3 cellular contexts compared by ENCODE assay signal in genomic region chr1:173171152-173171551, GRCh38.
TF ChIP-seq lines count a peak whose summit lies in the region.

No MANE protein-coding gene starts in this region.

TF ChIP-seq in HepG2, 621 proteins besides CTCF, POLR2A, EP300 and RAD21:
- no peak for TF ChIP-seq ZNF850 (CRISPR knock-in tag; conservative IDR thresholded peaks at IDR 0.05)
- 0 out of 2 replicates have a peak, but pooled peaks have one; percentile 50 for TF ChIP-seq ZNF160 (CRISPR knock-in tag; IDR thresholded peaks at IDR 0.05)

TF ChIP-seq in HEK293, 187 proteins besides CTCF, POLR2A, EP300 and RAD21:
- TF ChIP-seq ZNF354C (tag by site-specific recombination; IDR thresholded peaks at IDR 0.05; ENCODE audit: borderline replicate concordance, low read depth): no peak
- TF ChIP-seq SETDB1 (IDR thresholded peaks at IDR 0.05; ENCODE audit: insufficient read length, low read length): peak; percentile 56
- TF ChIP-seq ZNF26 (tag by site-specific recombination; IDR thresholded peaks at IDR 0.05): no peak

TF ChIP-seq in K562, 482 proteins besides CTCF, POLR2A, EP300 and RAD21:
- no peak for TF ChIP-seq JUNB (CRISPR knock-in tag; conservative IDR thresholded peaks at IDR 0.05)
- peak; percentile 20 for TF ChIP-seq ZNF280A (IDR thresholded peaks at IDR 0.05; ENCODE audit: low read depth, partially characterized antibody)
- peak; percentile 68; the same call in 1 of the 2 replicates for TF ChIP-seq TRIM28 (IDR thresholded peaks at IDR 0.05)
